Comparison of ENCODE assay signal across 24 cellular contexts in the genomic region with DNA sequence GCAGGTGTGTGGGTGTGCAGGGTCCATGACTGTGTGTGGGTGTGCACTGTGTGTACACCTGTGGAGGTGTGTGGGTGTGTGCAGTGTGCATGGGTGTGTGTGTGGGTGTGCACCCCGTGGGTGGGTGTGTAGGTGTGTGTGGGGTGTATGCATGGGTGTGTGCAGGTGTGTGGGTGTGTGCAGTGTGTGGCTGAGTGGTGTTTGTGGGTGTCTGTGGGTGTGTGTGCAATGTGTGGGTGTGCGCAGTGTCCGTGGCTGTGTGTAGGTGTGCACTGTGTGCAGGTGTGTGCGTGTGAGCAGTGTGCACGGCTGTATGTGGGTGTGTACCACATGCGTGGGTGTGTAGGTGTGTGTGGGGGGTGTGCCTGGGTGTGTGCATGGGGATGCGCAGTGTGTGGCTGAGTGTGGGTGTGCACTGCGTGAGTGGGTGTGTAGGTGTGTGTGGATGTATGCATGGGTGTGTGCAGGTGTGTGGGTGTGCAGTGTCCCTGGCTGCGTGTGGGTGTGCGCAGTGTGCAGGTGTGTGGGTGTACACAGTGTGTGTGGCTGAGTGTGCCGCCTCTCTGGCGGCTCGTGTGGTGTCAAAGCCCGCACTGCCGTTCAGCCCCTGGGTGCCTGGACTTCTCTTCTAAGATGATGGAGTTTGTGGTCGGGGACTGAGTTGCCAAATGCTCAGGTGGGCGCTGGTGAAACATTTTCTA.
DNase-seq lines count a peak whose midpoint lies in the region; ATAC-seq, FAIRE-seq and TF ChIP-seq lines count a peak whose summit lies in the region.
"Had no signal": no experiment of that assay in that cellular context is flagged by ENCODE, and none has a peak within 500 bp of the region (broad histone marks: within the 10 kb centered on the region; RNA-seq: fewer than 3 reads in every experiment).

No MANE protein-coding gene starts in this region.

- intact Hi-C loops in heart right ventricle (cut with DNase I) (no loop called here), cardiac septum (cut with DNase I) (no loop called here)

- peak overlapping the region; percentile 97; the same call in 1 of the 2 replicates for H2BK15ac ChIP-seq in H1 (ENCODE audit: low read length)

- no peaks in the 10 kb centered on the region for H3F3A ChIP-seq in neural cell (ENCODE audit: insufficient read depth, low read length, poor library complexity, severe bottlenecking)

- POLR2A ChIA-PET in H1 (lab: Charles Lee; ENCODE audit: partially characterized antibody), result no interaction called here

- H3K4me1 ChIP-seq in heart right ventricle (no peaks in the 10 kb centered on the region), H1 (replicated peaks in 1 of 4; ENCODE audit: control insufficient read depth in 3 of 4, insufficient read depth in 4 of 4, low read length in 3 of 4) (no peaks in the 10 kb centered on the region), suprapubic skin (no peaks in the 10 kb centered on the region)
- H3K4me1 ChIP-seq: SJCRH30, tibial nerve had no signal

- no peak overlapping the region for H3K23ac ChIP-seq in H1 (ENCODE audit: insufficient read length)

- H3K27me3 ChIP-seq in heart right ventricle, result peaks cover 0 to 11% (median 3%) of the 10 kb centered on the region in 7 donors
- H3K27me3 ChIP-seq in H1 (replicated peaks in 1 of 4; ENCODE audit: control insufficient read depth in 3 of 4, extremely low read depth in 1 of 4, insufficient read depth in 3 of 4, low read length in 3 of 4), result no peaks in the 10 kb centered on the region; a peak in 1 of 7 replicates
- no peaks in the 10 kb centered on the region for H3K27me3 ChIP-seq in neural cell (ENCODE audit: insufficient read depth, low read depth, low read length)
- H3K27me3 ChIP-seq in suprapubic skin, result no peaks in the 10 kb centered on the region
- no peaks in the 10 kb centered on the region for H3K27me3 ChIP-seq in MG63
- H3K27me3 ChIP-seq: SJCRH30, tibial nerve had no signal

- H4K91ac ChIP-seq in H1 (replicated peaks; ENCODE audit: insufficient read length, low read length), result peak overlapping the region; percentile 39

- peak overlapping the region; percentile 16; the same call in 1 of the 2 replicates for H2AK5ac ChIP-seq in H1 (ENCODE audit: low read depth, low read length)

- CTCF ChIA-PET in H1 (lab: Charles Lee; ENCODE audit: partially characterized antibody), result interaction anchor here (1.2 kb wide), 1 partner anchor 71 kb away, joined by 4 read pairs; no protein-coding TSS in a partner anchor

- no peak overlapping the region for H3K27ac ChIP-seq in heart right ventricle
- no peak overlapping the region for H3K27ac ChIP-seq in H1 (ENCODE audit: low read depth, low read length)
- no peak overlapping the region for H3K27ac ChIP-seq in neural cell (ENCODE audit: low read length)
- no peak overlapping the region for H3K27ac ChIP-seq in suprapubic skin
- H3K27ac ChIP-seq: coronary artery, GM23248, SJCRH30, tibial nerve, WERI-Rb-1 had no signal

- H2AFZ ChIP-seq in H1 (ENCODE audit: low read length), result no peak overlapping the region
- no peak overlapping the region for H2AFZ ChIP-seq in neural cell (ENCODE audit: low read depth, low read length)
- H2AFZ ChIP-seq: GM23248 had no signal

- no peaks in the 10 kb centered on the region for H3K9me3 ChIP-seq in heart right ventricle
- no peaks in the 10 kb centered on the region for H3K9me3 ChIP-seq in H1 (ENCODE audit: insufficient read depth in 2 of 2, low read depth in 1 of 2, low read length in 1 of 2)
- no peaks in the 10 kb centered on the region for H3K9me3 ChIP-seq in neural cell (ENCODE audit: low read length)
- no peaks in the 10 kb centered on the region for H3K9me3 ChIP-seq in suprapubic skin
- H3K9me3 ChIP-seq in MG63, result no peaks in the 10 kb centered on the region
- H3K9me3 ChIP-seq: SJCRH30 had no signal

- H4K20me1 ChIP-seq in H1 (replicated peaks in 1 of 2; ENCODE audit: control insufficient read depth in 1 of 2, insufficient read depth in 2 of 2, low read length in 2 of 2) (peaks cover 0 to 7% of the 10 kb centered on the region in 2 experiments), neural cell (ENCODE audit: insufficient read depth) (no peaks in the 10 kb centered on the region)

- H3K4ac ChIP-seq in H1 (replicated peaks; ENCODE audit: insufficient read length, low read depth, low read length), result no peak overlapping the region

- no peak for FAIRE-seq in H1 (lab: Jason Lieb, UNC)

- no peak overlapping the region for H3K9ac ChIP-seq in H1 (replicated peaks in 1 of 4; ENCODE audit: extremely low read depth in 1 of 4, low read depth in 3 of 4, low read length in 3 of 4)
- no peak overlapping the region for H3K9ac ChIP-seq in neural cell (ENCODE audit: low read length)
- H3K9ac ChIP-seq: GM23248 had no signal

- TF ChIP-seq POLR2A in H1 (IDR thresholded peaks at IDR 0.05; ENCODE audit: control extremely low read depth in 1 of 2, low read depth in 2 of 2, low read length in 2 of 2) (no peak), suprapubic skin (IDR thresholded peaks at IDR 0.05) (no peak)

- no peak overlapping the region for H4K5ac ChIP-seq in H1 (ENCODE audit: insufficient read length, low read depth, low read length)

- 89 to 91% methylated on average over 17 of the region's 17 CpGs for WGBS in heart right ventricle, 2 donors
- WGBS in H1 (ENCODE audit: extremely low coverage in 1 of 2, insufficient coverage in 1 of 2, insufficient read length in 1 of 2, insufficient replicate concordance in 2 of 2, low coverage in 1 of 2, low lambda C conversion rate in 2 of 2, missing lambda C conversion rate in 1 of 2), 2 experiments, result 86% methylated on average over 17 of the region's 17 CpGs; no CpG with 5 or more reads in 1 of the 2 experiments
- 90% methylated on average over 17 of the region's 17 CpGs for WGBS in suprapubic skin

- H2BK120ac ChIP-seq in H1 (replicated peaks; ENCODE audit: low read depth, low read length), result no peak overlapping the region

- no peak overlapping the region; the same call in 1 of the 2 replicates for H3K18ac ChIP-seq in H1 (ENCODE audit: extremely low read depth, low read length)

- no peak overlapping the region for H3K14ac ChIP-seq in H1 (ENCODE audit: insufficient read length)

- no peaks in the 10 kb centered on the region for H3K9me2 ChIP-seq in neural cell (ENCODE audit: insufficient read depth, low read length)

- DNase-seq in heart right ventricle, result no peak
- DNase-seq in cardiac septum (ENCODE audit: low spot score), result no peak
- no peak for DNase-seq in H1 (ENCODE audit: low read depth in 1 of 2, low spot score in 2 of 2)
- peak; percentile 36 to 52 for DNase-seq in suprapubic skin (ENCODE audit: low spot score in 2 of 2)
- DNase-seq in medulla oblongata (ENCODE audit: extremely low spot score), result no peak
- no peak for DNase-seq in MG63
- DNase-seq in AG20443 (ENCODE audit: low spot score), result no peak
- DNase-seq: activated CD8-positive, alpha-beta T cell treated with anti-CD3 and anti-CD28 coated beads for 36 hours; CD4-positive, CD25-positive, alpha-beta regulatory T cell; DMS153; endodermal cell; GF-D8; GM23248; KBM-7; NCI-H1694 treated with DMSO at 0.1 percent for 48 hours; NCI-H226; NCI-H82; PC-3; SJCRH30; WERI-Rb-1 had no signal

- TF ChIP-seq CTCF in heart right ventricle (IDR thresholded peaks at IDR 0.05) (no peak), H1 (IDR thresholded peaks at IDR 0.05; ENCODE audit: control extremely low read depth in 1 of 3, insufficient read depth in 1 of 3, low read depth in 1 of 3, low read length in 3 of 3) (no peak), neural cell (IDR thresholded peaks at IDR 0.05; ENCODE audit: poor library complexity, severe bottlenecking) (no peak), suprapubic skin (IDR thresholded peaks at IDR 0.05) (no peak)

- no peaks in the 10 kb centered on the region for H3K79me2 ChIP-seq in H1 (ENCODE audit: control insufficient read depth in 1 of 2, insufficient read depth in 2 of 2, low read length in 2 of 2)
- H3K79me2 ChIP-seq in neural cell (replicated peaks; ENCODE audit: insufficient read depth, low read length), result no peaks in the 10 kb centered on the region

- no peak overlapping the region for H3K56ac ChIP-seq in H1 (replicated peaks; ENCODE audit: insufficient read length, low read depth, low read length)

- H4K8ac ChIP-seq in H1 (ENCODE audit: extremely low read depth, insufficient read depth, low read length), result no peak overlapping the region

- no peak for TF ChIP-seq RAD21 in H1 (IDR thresholded peaks at IDR 0.05 in 1 of 2, conservative IDR thresholded peaks at IDR 0.05 in 1 of 2; ENCODE audit: low read depth in 2 of 2, low read length in 2 of 2)
- no peak for TF ChIP-seq RAD21 in neural cell (conservative IDR thresholded peaks at IDR 0.05)

- H3K79me1 ChIP-seq in H1 (ENCODE audit: low read depth, low read length), result no peaks in the 10 kb centered on the region

- no peak for TF ChIP-seq EP300 in H1 (IDR thresholded peaks at IDR 0.05; ENCODE audit: borderline replicate concordance in 1 of 2, low read depth in 2 of 2, low read length in 2 of 2)
- TF ChIP-seq EP300 in neural cell (conservative IDR thresholded peaks at IDR 0.05; ENCODE audit: poor library complexity, severe bottlenecking), result no peak
- TF ChIP-seq EP300 in suprapubic skin (IDR thresholded peaks at IDR 0.05), result no peak

- H2BK5ac ChIP-seq in H1 (ENCODE audit: low read depth, low read length), result peak overlapping the region; percentile 66; the same call in 1 of the 2 replicates

- no peak overlapping the region for H3K4me3 ChIP-seq in heart right ventricle
- no peak overlapping the region for H3K4me3 ChIP-seq in H1 (ENCODE audit: extremely low read depth in 1 of 4, insufficient read depth in 2 of 4, low read depth in 3 of 4, low read length in 4 of 4)
- H3K4me3 ChIP-seq in neural cell (ENCODE audit: low read length), result no peak overlapping the region
- H3K4me3 ChIP-seq in suprapubic skin, result no peak overlapping the region
- no peak overlapping the region for H3K4me3 ChIP-seq in MG63
- H3K4me3 ChIP-seq: coronary artery, GM23248, SJCRH30, tibial nerve had no signal

- H2BK12ac ChIP-seq in H1 (ENCODE audit: low read depth, low read length), result peak overlapping the region; percentile 68; the same call in 1 of the 2 replicates

- ATAC-seq in heart right ventricle, result peak in 5 of 8 donors; percentile 13 to 48 (median 24)
- ATAC-seq: activated CD8-positive, alpha-beta T cell treated with anti-CD3 and anti-CD28 coated beads for 36 hours; left lobe of liver; PC-3 had no signal

- H3K23me2 ChIP-seq in H1 (ENCODE audit: low read depth, low read length), result peaks cover 5% of the 10 kb centered on the region; the same call in 1 of the 2 replicates

- H3K4me2 ChIP-seq in H1 (ENCODE audit: insufficient read depth in 1 of 2, low read depth in 2 of 2, low read length in 2 of 2) (no peak overlapping the region), neural cell (ENCODE audit: low read length) (no peak overlapping the region)

- peaks cover 0 to 40% (median 2%) of the 10 kb centered on the region in 9 donors for H3K36me3 ChIP-seq in heart right ventricle
- no peaks in the 10 kb centered on the region for H3K36me3 ChIP-seq in H1 (ENCODE audit: control insufficient read depth in 2 of 4, insufficient read depth in 4 of 4, low read length in 3 of 4)
- peaks cover 12% of the 10 kb centered on the region for H3K36me3 ChIP-seq in neural cell (ENCODE audit: insufficient read depth, low read length)
- H3K36me3 ChIP-seq in suprapubic skin, result peaks cover 9% of the 10 kb centered on the region
- no peaks in the 10 kb centered on the region for H3K36me3 ChIP-seq in MG63
- H3K36me3 ChIP-seq: SJCRH30, WERI-Rb-1 had no signal

- H2BK20ac ChIP-seq in H1 (ENCODE audit: low read length), result no peak overlapping the region

TF ChIP-seq in neural cell, 6 proteins besides CTCF, POLR2A, EP300 and RAD21 (continues in another document):
- no peak for TF ChIP-seq SMC3 (conservative IDR thresholded peaks at IDR 0.05; ENCODE audit: poor library complexity)

Comparison
In these comparisons a context has a peak if more than half of its experiments do, and no peak if none do; other contexts are left out.
1. DNase-seq: peak in suprapubic skin (2 of 2); none in heart right ventricle (0 of 2), cardiac septum (single experiment), H1 (0 of 2), medulla oblongata (single experiment), MG63 (single experiment) and AG20443 (single experiment).